19 cellular contexts compared by ENCODE assay signal in the genomic region with DNA sequence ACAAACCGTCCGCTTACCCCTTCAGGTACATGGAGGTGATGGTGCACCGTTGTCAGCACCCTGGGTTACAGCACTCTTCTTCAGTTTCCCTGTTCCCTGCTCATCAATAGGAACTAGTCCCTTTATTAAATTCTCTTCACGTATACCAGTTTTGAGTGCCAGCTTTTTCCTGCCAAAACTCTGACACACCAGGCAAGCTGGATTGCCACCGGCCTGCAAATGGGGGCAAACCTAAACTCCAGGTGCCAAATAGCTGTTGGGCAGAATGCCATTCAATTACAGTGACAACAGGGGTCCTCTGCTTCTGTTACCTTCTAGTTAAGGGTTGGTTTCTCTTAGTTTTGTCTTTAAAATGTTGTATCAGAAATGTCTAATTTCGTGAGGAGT.
"Had no signal": no experiment of that assay in that cellular context is flagged by ENCODE, and none has a peak within 500 bp of the region (broad histone marks: within the 10 kb centered on the region; RNA-seq: fewer than 3 reads in every experiment).

No MANE protein-coding gene starts in this region.

- H3K4me1 Mint-ChIP-seq: activated naive CD8-positive, alpha-beta T cell treated with anti-CD3 and anti-CD28 coated beads for 36 hours; natural killer cell; WTC11 had no signal

- H3K4me3 Mint-ChIP-seq: activated naive CD8-positive, alpha-beta T cell treated with anti-CD3 and anti-CD28 coated beads for 36 hours; activated T-cell treated with anti-CD3 and anti-CD28 coated beads, Interleukin-2, amount 50 U/mL, for 4 hours; mesothelial cell of epicardium; natural killer cell; WTC11 had no signal

- H3K36me3 Mint-ChIP-seq: activated naive CD8-positive, alpha-beta T cell treated with anti-CD3 and anti-CD28 coated beads for 36 hours; natural killer cell had no signal

- H3K4me1 ChIP-seq: esophagus squamous epithelium, gastrocnemius medialis, prostate gland had no signal

- H3K36me3 ChIP-seq: esophagus squamous epithelium, gastrocnemius medialis, prostate gland, tibial artery had no signal

- H3K27me3 ChIP-seq: esophagus squamous epithelium, gastrocnemius medialis, tibial artery had no signal

- H3K9me3 ChIP-seq: esophagus squamous epithelium, gastrocnemius medialis, prostate gland, tibial artery had no signal

- H3K27ac ChIP-seq: coronary artery, esophagus squamous epithelium, prostate gland had no signal

- H3K27ac Mint-ChIP-seq: activated naive CD8-positive, alpha-beta T cell treated with anti-CD3 and anti-CD28 coated beads for 36 hours; activated T-helper 2 cell treated with anti-CD3 and anti-CD28 coated beads, Interferon-gamma antibody, Interleukin-2, Interleukin-4, amounts not matched to agents 10 μg/mL and 5 μg/mL and 100 μg/mL, durations not matched to agents 14 hours and 24 hours and 36 hours; mesothelial cell of epicardium; natural killer cell; WTC11 had no signal

- H3K9me3 Mint-ChIP-seq: activated T-helper 2 cell treated with anti-CD3 and anti-CD28 coated beads, Interferon-gamma antibody, Interleukin-2, Interleukin-4, amounts not matched to agents 10 μg/mL and 5 μg/mL and 100 μg/mL, durations not matched to agents 14 hours and 24 hours and 36 hours had no signal

- DNase-seq: activated CD8-positive, alpha-beta memory T cell treated with anti-CD3 and anti-CD28 coated beads for 24 hours; activated CD8-positive, alpha-beta memory T cell treated with anti-CD3 and anti-CD28 coated beads, Interleukin-2, amount 50 U/mL, for 48 hours; activated naive CD4-positive, alpha-beta T cell; activated naive CD8-positive, alpha-beta T cell treated with anti-CD3 and anti-CD28 coated beads for 36 hours; activated T-cell treated with anti-CD3 and anti-CD28 coated beads, Interleukin-2, amount 50 U/mL, for 4 hours; cerebellar nuclear complex; esophagus squamous epithelium; natural killer cell; stimulated activated CD4-positive, alpha-beta T cell treated with anti-CD3 and anti-CD28 coated beads, Interleukin-4, amount 100 ng/mL, for 4 hours; stimulated activated naive CD8-positive, alpha-beta T cell treated with anti-CD3 and anti-CD28 coated beads, Interleukin-15, Interleukin-2, amounts not matched to agents 100 U/mL and 50 U/mL, for 24 hours; T1000; tibial artery had no signal

- ATAC-seq: activated T-cell treated with anti-CD3 and anti-CD28 coated beads, Interleukin-2, amount 50 U/mL, for 4 hours; natural killer cell; stimulated activated naive CD8-positive, alpha-beta T cell treated with anti-CD3 and anti-CD28 coated beads, Interleukin-15, Interleukin-2, amounts not matched to agents 100 U/mL and 50 U/mL, for 24 hours; WTC11 had no signal

- H3K4me3 ChIP-seq: coronary artery, esophagus squamous epithelium, gastrocnemius medialis, lung, prostate gland, tibial artery had no signal
